ENCODE assay signal across 15 cellular contexts in genomic region chr3:58019343-58019742, GRCh38. TPM values are rescaled to one million over a fixed set of nuclear protein-coding genes. Genes with fewer than 3 reads are reported as not detected.
A peak's percentile ranks its signal among the peaks of the same experiment; 100 is the strongest.
DNase-seq lines count a peak whose midpoint lies in the region; ATAC-seq and TF ChIP-seq lines count a peak whose summit lies in the region.
"Had no signal": no experiment of that assay in that cellular context is flagged by ENCODE, and none has a peak within 500 bp of the region (broad histone marks: within the 10 kb centered on the region; RNA-seq: fewer than 3 reads in every experiment).

No MANE protein-coding gene starts in this region.

- intact Hi-C loops in esophagus muscularis mucosa (cut with DNase I): no loop called here
- intact Hi-C loops in CD4-positive, alpha-beta memory T cell (cut with micrococcal nuclease): no loop called here

- H3K4me2 ChIP-seq in GM23338: peak overlapping the region; percentile 70

- peaks cover 31% of the 10 kb centered on the region for H4K20me1 ChIP-seq in GM23338 (replicated peaks; ENCODE audit: insufficient read depth)

- H3K36me3 Mint-ChIP-seq in GM23338 (ENCODE audit: low read depth) (no peaks in the 10 kb centered on the region; the same call in 2 of the 3 replicates), T-helper 17 cell (ENCODE audit: low read depth) (no peaks in the 10 kb centered on the region)
- no peaks in the 10 kb centered on the region for H3K36me3 Mint-ChIP-seq in CD4-positive, alpha-beta memory T cell

- ATAC-seq in GM23338 (no peak), T-helper 17 cell (no peak)

- peaks cover 71% of the 10 kb centered on the region for H3K4me1 Mint-ChIP-seq in GM23338
- H3K4me1 Mint-ChIP-seq in T-helper 17 cell: peaks cover 30% of the 10 kb centered on the region
- H3K4me1 Mint-ChIP-seq in CD4-positive, alpha-beta memory T cell: peaks cover 14 to 30% (median 19%) of the 10 kb centered on the region in 4 donors

- H3K27ac ChIP-seq in GM23338 (ENCODE audit: low read depth) (peak overlapping the region; percentile 99), esophagus muscularis mucosa (replicated peaks in 1 of 4) (peak overlapping the region; percentile 80 to 92 (median 88)), rectal smooth muscle tissue (ENCODE audit: low read depth, low read length) (peak overlapping the region; percentile 80)
- H3K27ac ChIP-seq in CD4-positive, alpha-beta memory T cell (ENCODE audit: low read depth, low read length): no peak overlapping the region
- H3K27ac ChIP-seq in effector memory CD4-positive, alpha-beta T cell (ENCODE audit: insufficient read depth, low read length, poor library complexity, severe bottlenecking): no peak overlapping the region
- H3K27ac ChIP-seq: HL-60 had no signal

- TF ChIP-seq CTCF in GM23338 (conservative IDR thresholded peaks at IDR 0.05; ENCODE audit: low read depth in 2 of 2) (no peak), esophagus muscularis mucosa (IDR thresholded peaks at IDR 0.05) (no peak)

- no peak for TF ChIP-seq EP300 in esophagus muscularis mucosa (IDR thresholded peaks at IDR 0.05)

- H3K9me3 Mint-ChIP-seq in GM23338: no peaks in the 10 kb centered on the region
- no peaks in the 10 kb centered on the region for H3K9me3 Mint-ChIP-seq in CD4-positive, alpha-beta memory T cell
- H3K9me3 Mint-ChIP-seq: CD8-positive, alpha-beta memory T cell had no signal

- H3K27me3 Mint-ChIP-seq in GM23338 (ENCODE audit: insufficient read depth, low read depth, poor library complexity): peaks cover 7% of the 10 kb centered on the region
- H3K27me3 Mint-ChIP-seq in T-helper 17 cell: no peaks in the 10 kb centered on the region
- no peaks in the 10 kb centered on the region for H3K27me3 Mint-ChIP-seq in CD4-positive, alpha-beta memory T cell
- H3K27me3 Mint-ChIP-seq: CD8-positive, alpha-beta memory T cell had no signal

- no peak overlapping the region for H2AFZ ChIP-seq in GM23338

- no peaks in the 10 kb centered on the region for H3K9me2 ChIP-seq in GM23338 (ENCODE audit: insufficient read depth)

- TF ChIP-seq POLR2A in esophagus muscularis mucosa (IDR thresholded peaks at IDR 0.05; ENCODE audit: low read depth): no peak

- CTCF ChIA-PET in CD4-positive, alpha-beta memory T cell (lab: Charles Lee; ENCODE audit: partially characterized antibody): interaction anchor here (1.6 to 2.4 kb wide), 2 partner anchors 10 to 12 kb away, joined by 8 read pairs; partner anchors contain the start of gene FLNB

- peaks cover 11% of the 10 kb centered on the region for H3F3A ChIP-seq in GM23338 (replicated peaks; ENCODE audit: low read depth)

- H3K36me3 ChIP-seq in GM23338 (ENCODE audit: insufficient read depth) (no peaks in the 10 kb centered on the region), esophagus muscularis mucosa (no peaks in the 10 kb centered on the region), rectal smooth muscle tissue (ENCODE audit: control insufficient read depth, insufficient read depth, low read length) (no peaks in the 10 kb centered on the region)
- H3K36me3 ChIP-seq in CD4-positive, alpha-beta memory T cell (ENCODE audit: insufficient read depth, low read length): no peaks in the 10 kb centered on the region
- no peaks in the 10 kb centered on the region for H3K36me3 ChIP-seq in effector memory CD4-positive, alpha-beta T cell (ENCODE audit: control insufficient read depth, insufficient read depth, low read length)

- H3K27me3 ChIP-seq in GM23338 (ENCODE audit: insufficient read depth) (no peaks in the 10 kb centered on the region), esophagus muscularis mucosa (no peaks in the 10 kb centered on the region), rectal smooth muscle tissue (ENCODE audit: control insufficient read depth, insufficient read depth, low read length) (no peaks in the 10 kb centered on the region)
- H3K27me3 ChIP-seq in CD4-positive, alpha-beta memory T cell (ENCODE audit: insufficient read depth, low read length): no peaks in the 10 kb centered on the region
- H3K27me3 ChIP-seq in effector memory CD4-positive, alpha-beta T cell (replicated peaks; ENCODE audit: control insufficient read depth, insufficient read depth, low read length, poor library complexity, severe bottlenecking): no peaks in the 10 kb centered on the region

- WGBS in esophagus muscularis mucosa: 88% methylated on average over 1 of the region's 1 CpG

- H3K4me3 ChIP-seq in GM23338 (no peak overlapping the region), esophagus muscularis mucosa (no peak overlapping the region), rectal smooth muscle tissue (ENCODE audit: low read length) (no peak overlapping the region)
- no peak overlapping the region for H3K4me3 ChIP-seq in CD4-positive, alpha-beta memory T cell (ENCODE audit: low read length in 2 of 2)
- no peak overlapping the region for H3K4me3 ChIP-seq in effector memory CD4-positive, alpha-beta T cell (ENCODE audit: insufficient read depth, low read depth, low read length, poor library complexity, severe bottlenecking)

- H3K4me3 Mint-ChIP-seq in GM23338 (no peak overlapping the region; the same call in 2 of the 3 replicates), T-helper 17 cell (no peak overlapping the region)
- no peak overlapping the region for H3K4me3 Mint-ChIP-seq in CD4-positive, alpha-beta memory T cell
- H3K4me3 Mint-ChIP-seq: CD8-positive, alpha-beta memory T cell had no signal

- H3K9me3 ChIP-seq in T-helper 17 cell (ENCODE audit: control insufficient read depth, low read length, poor library complexity, severe bottlenecking) (no peaks in the 10 kb centered on the region), esophagus muscularis mucosa (no peaks in the 10 kb centered on the region)
- no peaks in the 10 kb centered on the region for H3K9me3 ChIP-seq in CD4-positive, alpha-beta memory T cell (ENCODE audit: control insufficient read depth in 1 of 2, low read length in 2 of 2)
- H3K9me3 ChIP-seq in effector memory CD4-positive, alpha-beta T cell (ENCODE audit: control insufficient read depth, low read length): no peaks in the 10 kb centered on the region

- peaks cover 96% of the 10 kb centered on the region for H3K79me2 ChIP-seq in GM23338 (replicated peaks; ENCODE audit: insufficient read depth)

- H3K4me1 ChIP-seq in GM23338 (ENCODE audit: insufficient read depth) (peaks cover 82% of the 10 kb centered on the region), esophagus muscularis mucosa (peaks cover 33 to 100% (median 98%) of the 10 kb centered on the region in 4 donors), rectal smooth muscle tissue (ENCODE audit: control insufficient read depth, insufficient read depth, low read length) (peaks cover 46% of the 10 kb centered on the region)
- H3K4me1 ChIP-seq in CD4-positive, alpha-beta memory T cell (ENCODE audit: insufficient read depth, low read length): no peaks in the 10 kb centered on the region
- no peaks in the 10 kb centered on the region for H3K4me1 ChIP-seq in effector memory CD4-positive, alpha-beta T cell (ENCODE audit: control insufficient read depth, insufficient read depth, low read length, poor library complexity, severe bottlenecking)

- POLR2A ChIA-PET in CD4-positive, alpha-beta memory T cell (lab: Charles Lee; ENCODE audit: partially characterized antibody): no interaction called here

- H3K27ac Mint-ChIP-seq in GM23338: peak overlapping the region; percentile 96
- peak overlapping the region; percentile 74 for H3K27ac Mint-ChIP-seq in T-helper 17 cell
- peak overlapping the region in 3 of 7 donors; percentile 33 to 72 (median 47) for H3K27ac Mint-ChIP-seq in CD4-positive, alpha-beta memory T cell

- DNase-seq in GM23338 (ENCODE audit: low spot score) (no peak), T-helper 17 cell (no peak), esophagus muscularis mucosa (ENCODE audit: extremely low spot score) (no peak), NCI-H510A treated with DMSO at 0.1 percent for 48 hours (lab: John Stamatoyannopoulos, UW) (no peak)
- no peak for DNase-seq in CD4-positive, alpha-beta memory T cell
- no peak for DNase-seq in effector memory CD4-positive, alpha-beta T cell
- no peak for DNase-seq in activated CD4-positive, CD25-positive, alpha-beta regulatory T cell (lab: John Stamatoyannopoulos, UW)
- DNase-seq: CD8-positive, alpha-beta memory T cell; foreskin fibroblast; MV-4-11; RPMI8226; stimulated activated CD4-positive, alpha-beta T cell treated with anti-CD3 and anti-CD28 coated beads, Interleukin-2, amount 100 ng/mL, for 24 hours; stimulated activated naive CD4-positive, alpha-beta T cell had no signal

- no peak overlapping the region for H3K9ac ChIP-seq in rectal smooth muscle tissue (ENCODE audit: low read length)

TF ChIP-seq in GM23338, 12 proteins besides CTCF, POLR2A, EP300 and RAD21 (continues in another document):
- TF ChIP-seq REST (IDR thresholded peaks at IDR 0.05; ENCODE audit: unreplicated experiment) (no peak), ZNF331 (CRISPR knock-in tag; IDR thresholded peaks at IDR 0.05; ENCODE audit: low read depth) (no peak), STAT1 (IDR thresholded peaks at IDR 0.05; ENCODE audit: unreplicated experiment) (no peak)

RNA-seq across cellular contexts. Expression of gene FLNB, which starts 11.1 kb away (rescaled TPM):
- total RNA-seq in GM23338 (2014; rRNA removed; shearing (Covaris generic)): 155 and 179 TPM in 2 replicates
- polyA plus RNA-seq in GM23338 (2016; fragmentation: Nextera tagmentation; extraction: Ambion mirVana): 36.5 and 39.7 TPM in 2 replicates
- total RNA-seq in T-helper 17 cell (10 to 100 TPM; 41.1 to 42.5 TPM), esophagus muscularis mucosa (100 to 1,000 TPM in 2 of 4 donors, 10 to 100 TPM in 2; 61.9 to 114 (median 89.9) TPM)
- total RNA-seq in CD4-positive, alpha-beta memory T cell: 10 to 100 TPM; 22.5 to 28.5 TPM
- 10 to 100 TPM in 1 of 2 donors, 1 to 10 TPM in 1; 3.9 to 14.6 TPM for polyA plus RNA-seq in CD4-positive, alpha-beta memory T cell

Comparison
In these comparisons a context has a peak if more than half of its experiments do, and no peak if none do; other contexts are left out.
1. H3K27ac ChIP-seq: peak in GM23338 (single experiment), esophagus muscularis mucosa (4 of 4) and rectal smooth muscle tissue (single experiment); none in CD4-positive, alpha-beta memory T cell (single experiment) and effector memory CD4-positive, alpha-beta T cell (single experiment).